8 cellular contexts compared by ENCODE assay signal in the genomic region with DNA sequence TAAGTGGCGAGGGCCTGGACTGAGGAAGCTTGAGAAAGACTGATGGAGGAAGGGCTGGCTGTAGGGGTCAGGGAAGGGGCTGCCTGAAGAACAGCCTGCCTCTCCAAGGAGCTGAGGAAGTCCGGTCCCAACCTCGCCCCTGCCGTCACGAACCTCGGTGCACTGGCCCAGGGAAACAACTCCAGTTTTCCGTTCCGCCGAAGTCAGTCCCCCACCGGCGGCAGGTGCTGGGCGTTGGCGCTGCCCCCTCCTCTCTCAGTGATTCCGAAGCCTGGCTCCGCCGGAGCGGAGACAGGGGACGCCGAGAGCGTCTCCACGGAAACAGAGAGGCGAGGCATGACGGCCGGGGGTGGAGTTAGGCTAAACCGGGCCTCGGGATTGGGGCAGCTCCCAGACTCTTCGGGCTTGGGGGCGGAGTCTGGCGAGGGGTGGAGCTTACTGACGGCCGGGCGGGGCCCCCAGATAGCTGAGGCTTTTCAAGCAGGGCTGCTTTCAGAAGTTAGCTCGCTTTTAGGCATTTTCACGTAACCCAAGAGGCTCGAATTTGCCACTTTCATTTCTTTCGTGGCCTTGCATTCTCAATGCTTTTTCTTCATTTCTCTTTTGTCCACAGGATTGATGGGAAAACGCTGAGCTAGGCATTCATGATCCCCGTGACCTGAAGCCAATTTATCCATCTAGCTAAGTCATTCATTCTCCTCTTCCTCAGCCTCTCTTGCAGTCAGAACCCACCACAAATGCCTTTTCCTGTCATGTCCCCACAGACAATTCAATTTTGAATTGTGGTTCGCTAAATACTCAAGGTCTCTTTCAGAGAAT. TPM values are rescaled to one million over a fixed set of nuclear protein-coding genes. Genes with fewer than 3 reads are reported as not detected.
DNase-seq lines count a peak whose midpoint lies in the region; ATAC-seq, FAIRE-seq and TF ChIP-seq lines count a peak whose summit lies in the region.

Gene TTC29, minus strand, starts transcription at position 309 of the 819 bp plus-strand sequence. CDS start 5,969 bp downstream, outside the sequence.

- H3K4me3 ChIP-seq in astrocyte of the spinal cord (ENCODE audit: low read depth, low read length) (peak within 1 kb of the TSS; percentile 62), aorta (ENCODE audit: low read length in 2 of 2) (peak within 1 kb of the TSS; percentile 6 to 22)

- no peak for TF ChIP-seq POLR2A in GM12891 (IDR thresholded peaks at IDR 0.05; ENCODE audit: low read depth, low read length)

- H3K9me3 ChIP-seq in aorta (ENCODE audit: control insufficient read depth, low read length), result no peaks in the 10 kb centered on the region

- H3K27ac ChIP-seq in aorta (ENCODE audit: low read depth in 1 of 2, low read length in 2 of 2), result no peak within 1 kb of the TSS

- peaks cover 0 to 3% of the 10 kb centered on the region in 2 donors for H3K4me1 ChIP-seq in aorta (ENCODE audit: control insufficient read depth in 1 of 2, insufficient read depth in 2 of 2, low read length in 2 of 2)

- in situ Hi-C loops in astrocyte of the spinal cord (cut with HindIII; ENCODE audit: low sequenced_read_pairs), result no loop called here

- H3K36me3 ChIP-seq in aorta (ENCODE audit: control insufficient read depth in 1 of 2, insufficient read depth in 2 of 2, low read length in 1 of 2), result no peaks in the 10 kb centered on the region

- DNase-seq in GM12891 (ENCODE audit: insufficient read length, low spot score) (peak; percentile 60), NCI-H1417 treated with DMSO at 0.1 percent for 48 hours (lab: John Stamatoyannopoulos, UW) (peak; percentile 52), T-helper 9 cell (peak; percentile 74), astrocyte of the spinal cord (ENCODE audit: low read depth, low spot score) (peak; percentile 90), hippocampal formation (lab: John Stamatoyannopoulos, UW) (peak; percentile 70 to 76), renal cortical epithelial cell (ENCODE audit: low read depth) (peak; percentile 77), aorta (peak; percentile 94 to 97)

- ATAC-seq in HG02763 (IDR thresholded peaks at IDR 0.05; ENCODE audit: unreplicated experiment) (peak; percentile 100), aorta (ENCODE audit: low FRiP score) (peak; percentile 96)

- H3K27me3 ChIP-seq in aorta (ENCODE audit: control insufficient read depth in 1 of 2, insufficient read depth in 2 of 2, low read length in 1 of 2), result no peaks in the 10 kb centered on the region

- no peak for TF ChIP-seq CTCF in astrocyte of the spinal cord (IDR thresholded peaks at IDR 0.05; ENCODE audit: low read depth, low read length)

- FAIRE-seq in GM12891 (lab: Jason Lieb, UNC), result peak; percentile 79

- WGBS in aorta, 2 donors, result 1% methylated on average over 39 of the region's 39 CpGs

- intact Hi-C loops in aorta (cut with DNase I), result loop anchor here in 1 of 2 donors (10.0 kb wide), 1 partner anchor 149 kb away; no protein-coding TSS in a partner anchor

TF ChIP-seq in GM12891, 5 proteins besides CTCF, POLR2A, EP300 and RAD21:
- TF ChIP-seq PAX5 (IDR thresholded peaks at IDR 0.05; ENCODE audit: insufficient read depth, low read length, severe bottlenecking) (no peak), SPI1 (IDR thresholded peaks at IDR 0.05; ENCODE audit: low read depth, low read length) (no peak), TAF1 (IDR thresholded peaks at IDR 0.05; ENCODE audit: low read depth, low read length) (no peak), POLR2AphosphoS5 (IDR thresholded peaks at IDR 0.05; ENCODE audit: low read depth, low read length) (no peak), POU2F2 (IDR thresholded peaks at IDR 0.05; ENCODE audit: low read depth, low read length) (no peak)
TF ChIP-seq in GM12891: peak in this region for 0.

RNA-seq across cellular contexts. Expression of gene TTC29, which starts in this region (rescaled TPM):
- polyA plus RNA-seq in GM12891 (2012; ENCODE audit: low read depth, missing spikeins), result not detected
- total RNA-seq in renal cortical epithelial cell, result 0.30 and 2.4 TPM in 2 replicates
- not detected for total RNA-seq in aorta
- not detected for polyA plus RNA-seq in aorta

Comparison
In these comparisons a context has a peak if more than half of its experiments do, and no peak if none do; other contexts are left out.
1. Peak in DNase-seq, ATAC-seq and H3K4me3 ChIP-seq in aorta; RNA of the gene not detected or under 1 TPM.